Comparison of ENCODE assay signal across 8 cellular contexts in genomic region chr4:118683513-118683912, GRCh38. TPM values are rescaled to one million over a fixed set of nuclear protein-coding genes. Genes with fewer than 3 reads are reported as not detected.
DNase-seq lines count a peak whose midpoint lies in the region; ATAC-seq, FAIRE-seq and TF ChIP-seq lines count a peak whose summit lies in the region.

No MANE protein-coding gene starts in this region.

- peak overlapping the region; percentile 74 for H3K4me3 ChIP-seq in Loucy (ENCODE audit: low read length, poor library complexity, severe bottlenecking)
- H3K4me3 ChIP-seq in GM12878, result no peak overlapping the region

- H2AFZ ChIP-seq in Loucy (ENCODE audit: low read length) (peak overlapping the region; percentile 92), GM12878 (ENCODE audit: control insufficient read depth, low read depth, low read length) (peak overlapping the region; percentile 66)

- FAIRE-seq in GM12878 (lab: Jason Lieb, UNC), result no peak

- peak overlapping the region; percentile 2 for H3K4me3 Mint-ChIP-seq in nephron progenitor cell
- H3K4me3 Mint-ChIP-seq in T-cell, result no peak overlapping the region

- H3K4me1 Mint-ChIP-seq in nephron progenitor cell (peaks cover 18% of the 10 kb centered on the region), T-cell (peaks cover 32 to 37% (median 35%) of the 10 kb centered on the region in 3 donors)

- WGBS in GM12878 (ENCODE audit: insufficient coverage, insufficient replicate concordance, low lambda C conversion rate, missing lambda C conversion rate), result 0% methylated on average over 2 of the region's 2 CpGs

- no peaks in the 10 kb centered on the region for H3F3A ChIP-seq in Loucy (ENCODE audit: low read depth)

- H3K27ac Mint-ChIP-seq in nephron progenitor cell (no peak overlapping the region), T-cell (no peak overlapping the region)

- H3K4me1 ChIP-seq in Loucy (ENCODE audit: insufficient read depth, low read length, poor library complexity, severe bottlenecking), result peaks cover 32% of the 10 kb centered on the region
- peaks cover 6% of the 10 kb centered on the region; the same call in 1 of the 2 replicates for H3K4me1 ChIP-seq in GM12878 (ENCODE audit: control insufficient read depth, insufficient read depth, low read length)

- CTCF ChIA-PET in GM12878 (lab: Yijun Ruan, JAX), result interaction anchor here (0.6 to 1.3 kb wide), 3 partner anchors 8 to 248 kb away, joined by 3 read pairs; no protein-coding TSS in a partner anchor
- CTCF ChIA-PET in T-cell (lab: Charles Lee), result no interaction called here

- H3K9me3 ChIP-seq in Loucy (ENCODE audit: insufficient read depth, low read depth, low read length) (no peaks in the 10 kb centered on the region), GM12878 (replicated peaks; ENCODE audit: control insufficient read depth, insufficient read depth, low read length) (no peaks in the 10 kb centered on the region; the same call in 2 of the 3 replicates)

- TF ChIP-seq EP300 in GM12878 (IDR thresholded peaks at IDR 0.05; ENCODE audit: borderline replicate concordance in 1 of 2, control insufficient read depth in 1 of 2, low read depth in 2 of 2, low read length in 2 of 2), result no peak

- in situ Hi-C loops in G401 (cut with HindIII; ENCODE audit: low sequenced_read_pairs), result no loop called here
- in situ Hi-C loops in GM12878 (cut with MboI), result loop anchor here (10.0 kb wide), 1 partner anchor 399 kb away; no protein-coding TSS in a partner anchor

- H3K4me2 ChIP-seq in Loucy (ENCODE audit: low read depth, low read length, poor library complexity, severe bottlenecking), result peak overlapping the region; percentile 98
- H3K4me2 ChIP-seq in GM12878 (ENCODE audit: control insufficient read depth, insufficient read depth), result no peak overlapping the region

- H3K9me3 Mint-ChIP-seq in nephron progenitor cell (no peaks in the 10 kb centered on the region), T-cell (no peaks in the 10 kb centered on the region)

- H3K9me2 ChIP-seq in Loucy (replicated peaks; ENCODE audit: low read depth, low read length), result no peaks in the 10 kb centered on the region

- TF ChIP-seq POLR2A in GM12878 (IDR thresholded peaks at IDR 0.05; ENCODE audit: low read depth, low read length), result no peak

- intact Hi-C loops in GM12878 (cut with micrococcal nuclease; ENCODE audit: unreplicated experiment), result no loop called here

- RAD21 ChIA-PET in GM12878 (lab: Charles Lee; ENCODE audit: unreplicated experiment), result no interaction called here

- no peak; the same call in 2 of the 3 replicates for ATAC-seq in GM12878
- ATAC-seq in T-cell (replicated peaks in 1 of 4), result no peak
- ATAC-seq in GM18511 (IDR thresholded peaks at IDR 0.05; ENCODE audit: unreplicated experiment), result no peak
- ATAC-seq in HG02759 (IDR thresholded peaks at IDR 0.05; ENCODE audit: unreplicated experiment), result no peak

- DNase-seq in G401 (ENCODE audit: low spot score) (peak; percentile 32), GM12878 (ENCODE audit: low read depth, low spot score) (no peak), nephron progenitor cell (no peak), T-cell (no peak), Ammon's horn (ENCODE audit: low spot score) (no peak)

- no peak for TF ChIP-seq RAD21 in GM12878 (IDR thresholded peaks at IDR 0.05; ENCODE audit: insufficient read depth, low read depth, low read length)

- H3K36me3 Mint-ChIP-seq in nephron progenitor cell (ENCODE audit: low read depth), result peaks cover 7% of the 10 kb centered on the region
- peaks cover 5% of the 10 kb centered on the region for H3K36me3 Mint-ChIP-seq in T-cell

- H4K20me1 ChIP-seq in Loucy (ENCODE audit: insufficient read depth, low read length, poor library complexity, severe bottlenecking) (peaks cover 23% of the 10 kb centered on the region), GM12878 (ENCODE audit: control insufficient read depth, insufficient read depth) (peaks cover 2% of the 10 kb centered on the region; the same call in 1 of the 2 replicates)

- POLR2A ChIA-PET in GM12878 (lab: Charles Lee), result no interaction called here
- POLR2A ChIA-PET in T-cell (lab: Charles Lee), result no interaction called here

- H3K9ac ChIP-seq in Loucy (ENCODE audit: low read depth, low read length, poor library complexity, severe bottlenecking) (peak overlapping the region; percentile 44), GM12878 (ENCODE audit: control insufficient read depth, insufficient read depth, low read length) (no peak overlapping the region)

- no peak for TF ChIP-seq CTCF in Loucy (conservative IDR thresholded peaks at IDR 0.05; ENCODE audit: low read length)
- TF ChIP-seq CTCF in GM12878 (IDR thresholded peaks at IDR 0.05 in 2 of 3, conservative IDR thresholded peaks at IDR 0.05 in 1 of 3; ENCODE audit: control insufficient read depth in 2 of 3, extremely low read depth in 1 of 3, insufficient read depth in 1 of 3, low read depth in 3 of 3, low read length in 3 of 3), result no peak
- no peak for TF ChIP-seq CTCF in nephron progenitor cell (IDR thresholded peaks at IDR 0.05)

- no peaks in the 10 kb centered on the region; the same call in 1 of the 2 replicates for H3K36me3 ChIP-seq in Loucy (ENCODE audit: insufficient read depth, low read length)
- H3K36me3 ChIP-seq in GM12878 (ENCODE audit: control insufficient read depth in 2 of 2, insufficient read depth in 2 of 2, low read length in 1 of 2), result no peaks in the 10 kb centered on the region; a peak in 1 of 4 replicates

- H3K27me3 Mint-ChIP-seq in nephron progenitor cell (ENCODE audit: low read depth, poor library complexity), result peaks cover 9% of the 10 kb centered on the region
- H3K27me3 Mint-ChIP-seq in T-cell, result peaks cover 0 to 1% of the 10 kb centered on the region in 2 donors

- SMC1A ChIA-PET in GM12878 (lab: Charles Lee; ENCODE audit: uncharacterized antibody, unreplicated experiment), result interaction anchor here (1.5 kb wide), 1 partner anchor 12 kb away, joined by 3 read pairs; no protein-coding TSS in a partner anchor

- BruUV-seq in GM12878 (replicated peaks; lab: Mats Ljungman, UMichigan), result no TSS peak

- H3K79me2 ChIP-seq in Loucy (ENCODE audit: insufficient read depth, low read length) (peaks cover 31% of the 10 kb centered on the region), GM12878 (ENCODE audit: control insufficient read depth, insufficient read depth, low read length) (peaks cover 24% of the 10 kb centered on the region)

- H3K27ac ChIP-seq in GM12878 (ENCODE audit: control insufficient read depth, insufficient read depth), result no peak overlapping the region

- no peaks in the 10 kb centered on the region for H3K27me3 ChIP-seq in Loucy (ENCODE audit: insufficient read depth, low read length, poor library complexity, severe bottlenecking)
- no peaks in the 10 kb centered on the region for H3K27me3 ChIP-seq in GM12878 (replicated peaks in 1 of 2; ENCODE audit: control insufficient read depth in 2 of 2, insufficient read depth in 2 of 2, low read length in 1 of 2)

TF ChIP-seq in GM12878, 131 proteins besides CTCF, POLR2A, EP300 and RAD21 (continues in another document):
- TF ChIP-seq YY1 (IDR thresholded peaks at IDR 0.05; ENCODE audit: low read depth, low read length) (0 out of 2 replicates have a peak, but pooled peaks have one; percentile 30), GABPA (IDR thresholded peaks at IDR 0.05; ENCODE audit: low read depth) (peak; percentile 78), SIX5 (IDR thresholded peaks at IDR 0.05; ENCODE audit: low read depth, low read length, severe bottlenecking) (peak; percentile 62)
- TF ChIP-seq, protein P1, sequence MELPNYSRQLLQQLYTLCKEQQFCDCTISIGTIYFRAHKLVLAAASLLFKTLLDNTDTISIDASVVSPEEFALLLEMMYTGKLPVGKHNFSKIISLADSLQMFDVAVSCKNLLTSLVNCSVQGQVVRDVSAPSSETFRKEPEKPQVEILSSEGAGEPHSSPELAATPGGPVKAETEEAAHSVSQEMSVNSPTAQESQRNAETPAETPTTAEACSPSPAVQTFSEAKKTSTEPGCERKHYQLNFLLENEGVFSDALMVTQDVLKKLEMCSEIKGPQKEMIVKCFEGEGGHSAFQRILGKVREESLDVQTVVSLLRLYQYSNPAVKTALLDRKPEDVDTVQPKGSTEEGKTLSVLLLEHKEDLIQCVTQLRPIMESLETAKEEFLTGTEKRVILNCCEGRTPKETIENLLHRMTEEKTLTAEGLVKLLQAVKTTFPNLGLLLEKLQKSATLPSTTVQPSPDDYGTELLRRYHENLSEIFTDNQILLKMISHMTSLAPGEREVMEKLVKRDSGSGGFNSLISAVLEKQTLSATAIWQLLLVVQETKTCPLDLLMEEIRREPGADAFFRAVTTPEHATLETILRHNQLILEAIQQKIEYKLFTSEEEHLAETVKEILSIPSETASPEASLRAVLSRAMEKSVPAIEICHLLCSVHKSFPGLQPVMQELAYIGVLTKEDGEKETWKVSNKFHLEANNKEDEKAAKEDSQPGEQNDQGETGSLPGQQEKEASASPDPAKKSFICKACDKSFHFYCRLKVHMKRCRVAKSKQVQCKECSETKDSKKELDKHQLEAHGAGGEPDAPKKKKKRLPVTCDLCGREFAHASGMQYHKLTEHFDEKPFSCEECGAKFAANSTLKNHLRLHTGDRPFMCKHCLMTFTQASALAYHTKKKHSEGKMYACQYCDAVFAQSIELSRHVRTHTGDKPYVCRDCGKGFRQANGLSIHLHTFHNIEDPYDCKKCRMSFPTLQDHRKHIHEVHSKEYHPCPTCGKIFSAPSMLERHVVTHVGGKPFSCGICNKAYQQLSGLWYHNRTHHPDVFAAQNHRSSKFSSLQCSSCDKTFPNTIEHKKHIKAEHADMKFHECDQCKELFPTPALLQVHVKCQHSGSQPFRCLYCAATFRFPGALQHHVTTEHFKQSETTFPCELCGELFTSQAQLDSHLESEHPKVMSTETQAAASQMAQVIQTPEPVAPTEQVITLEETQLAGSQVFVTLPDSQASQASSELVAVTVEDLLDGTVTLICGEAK (IDR thresholded peaks at IDR 0.05; ENCODE audit: borderline replicate concordance), result peak; percentile 50; the same call in 1 of the 2 replicates

RNA-seq across cellular contexts. Expression of gene METTL14, which starts 1.7 kb away (rescaled TPM):
- total RNA-seq in G401 (2014; rRNA removed; shearing (Covaris generic)), result 3.8 and 28.7 TPM in 2 replicates
- total RNA-seq in GM12878 (2013; cell fraction: nucleolus; rRNA removed), result 50.5 and 51.9 TPM in 2 replicates
- total RNA-seq in GM12878 (2014; rRNA removed), result 11.2 and 16.9 TPM in 2 replicates
- total RNA-seq in GM12878 (2014; rRNA removed; fragmentation: Illumina TruSeq; extraction: Trizol), result 25.8 and 31.0 TPM in 2 replicates
- 34.9 and 40.2 TPM in 2 replicates for total RNA-seq in GM12878 (2021)
- polyA plus RNA-seq in GM12878 (2011; ENCODE audit: low read depth), result 12.4 TPM
- 27.7 and 41.0 TPM in 2 replicates for polyA plus RNA-seq in GM12878 (2011; rRNA removed)
- 9.4 and 11.7 TPM in 2 replicates for polyA plus RNA-seq in GM12878 (2011; cell fraction: cytosol; rRNA removed)
- 11.6 and 16.3 TPM in 2 replicates for polyA plus RNA-seq in GM12878 (2011; cell fraction: nucleus; rRNA removed)
- 12.6 and 15.6 TPM in 2 replicates for polyA plus RNA-seq in GM12878 (2012)
- polyA plus RNA-seq in GM12878 (2014; fragmentation: Illumina TruSeq; extraction: Trizol), result 37.7 and 46.5 TPM in 2 replicates
- 10 to 100 TPM; 14.8 to 18.0 TPM for polyA plus RNA-seq in GM12878 (2014; fragmentation: Nextera tagmentation; extraction: Ambion mirVana)
- 18.9 and 27.4 TPM in 2 replicates for polyA plus RNA-seq in GM12878 (2014; rRNA removed)
- 10 to 100 TPM; 43.2 to 44.9 TPM for polyA plus RNA-seq in GM12878 (2016; fragmentation: Nextera tagmentation; extraction: Ambion mirVana)
- 9.6 and 10.9 TPM in 2 replicates for polyA minus RNA-seq in GM12878 (2011; rRNA and poly(A)+ RNA removed)
- polyA minus RNA-seq in GM12878 (2011; cell fraction: cytosol; rRNA and poly(A)+ RNA removed), result 4.5 and 7.5 TPM in 2 replicates
- 6.3 and 13.3 TPM in 2 replicates for polyA minus RNA-seq in GM12878 (2011; cell fraction: nucleus; rRNA and poly(A)+ RNA removed)
- total RNA-seq in T-cell, result 10 to 100 TPM; 39.4 to 53.8 (median 48.9) TPM
